Comparison of ENCODE assay signal across 8 cellular contexts in genomic region chr2:99490088-99491065, GRCh38. TPM values are rescaled to one million over a fixed set of nuclear protein-coding genes. Genes with fewer than 3 reads are reported as not detected.
A peak's percentile ranks its signal among the peaks of the same experiment; 100 is the strongest.
DNase-seq lines count a peak whose midpoint lies in the region; ATAC-seq, FAIRE-seq and TF ChIP-seq lines count a peak whose summit lies in the region.

No MANE protein-coding gene starts in this region.

- H3K9me3 ChIP-seq in HepG2 (ENCODE audit: low read length), result no peaks in the 10 kb centered on the region

- H3K27ac ChIP-seq in HepG2 (ENCODE audit: extremely low read length, insufficient read depth, low read length), result peak overlapping the region; percentile 76

- H3K9ac ChIP-seq in HepG2 (ENCODE audit: insufficient read depth, low read depth, low read length), result peak overlapping the region; percentile 92

- ATAC-seq in GM19397 (IDR thresholded peaks at IDR 0.05; ENCODE audit: unreplicated experiment) (peak; percentile 88), HG03565 (IDR thresholded peaks at IDR 0.05; ENCODE audit: unreplicated experiment) (peak; percentile 70), HepG2 (peak; percentile 86)

- BruUV-seq in HepG2 (replicated peaks; lab: Mats Ljungman, UMichigan), result TSS peak; percentile 73

- intact Hi-C loops in CD14-positive monocyte (cut with micrococcal nuclease) (loop anchor here in 1 of 2 donors (2.0 to 10.0 kb wide), 2 partner anchors 154 to 306 kb away; partner anchors contain the start of genes EIF5B, MITD1, MRPL30 and TXNDC9), HepG2 (cut with micrococcal nuclease; ENCODE audit: unreplicated experiment) (loop anchor here (1.0 to 10.0 kb wide), 3 partner anchors 153 to 348 kb away; partner anchors contain the start of genes C2orf15, EIF5B, MITD1 and MRPL30)

- TF ChIP-seq RAD21 in HepG2 (CRISPR knock-in tag; IDR thresholded peaks at IDR 0.05), result peak; percentile 94

- H3K9me3 Mint-ChIP-seq in CD14-positive monocyte, result peaks cover 0 to 3% (median 0%) of the 10 kb centered on the region in 7 donors

- H3K27ac Mint-ChIP-seq in CD14-positive monocyte, result peak overlapping the region; percentile 83 to 96 (median 94)

- peak overlapping the region; percentile 97 for H2AFZ ChIP-seq in HepG2 (ENCODE audit: low read length)

- no peaks in the 10 kb centered on the region; a peak in 3 of 5 replicates for H3K27me3 ChIP-seq in HepG2 (ENCODE audit: control insufficient read depth in 1 of 2, insufficient read depth in 2 of 2, low read length in 2 of 2)

- H3K27me3 Mint-ChIP-seq in CD14-positive monocyte (ENCODE audit: low read depth in 3 of 3), result peaks cover 0 to 7% (median 2%) of the 10 kb centered on the region in 3 donors

- peak overlapping the region; percentile 79 to 99 (median 97) for H3K4me3 ChIP-seq in HepG2 (replicated peaks in 1 of 3; ENCODE audit: insufficient read depth in 1 of 3, low read depth in 2 of 3, low read length in 3 of 3)

- peak overlapping the region; percentile 91 to 92 for H3K4me3 Mint-ChIP-seq in CD14-positive monocyte

- TF ChIP-seq CTCF in CD14-positive monocyte (IDR thresholded peaks at IDR 0.05) (peak; percentile 86), HepG2 (CRISPR knock-in tag; IDR thresholded peaks at IDR 0.05) (peak; percentile 93)

- TF ChIP-seq POLR2A in HepG2 (IDR thresholded peaks at IDR 0.05; ENCODE audit: insufficient read depth in 1 of 2, low read depth in 2 of 2, low read length in 2 of 2), result peak in 1 of 2 experiments; percentile 8; a peak in 1 of 4 replicates

- POLR2A ChIA-PET in HepG2 (lab: Yijun Ruan, JAX), result interaction anchor here (0.6 to 1.5 kb wide), 5 partner anchors 153 to 350 kb away, joined by 3 to 8 read pairs (median 4); partner anchors contain the start of genes EIF5B, LIPT1, MITD1 and MRPL30

- no peaks in the 10 kb centered on the region for H3K36me3 Mint-ChIP-seq in CD14-positive monocyte

- H3K36me3 ChIP-seq in HepG2 (replicated peaks in 1 of 2; ENCODE audit: control insufficient read depth in 1 of 2, insufficient read depth in 2 of 2, low read length in 2 of 2), result no peaks in the 10 kb centered on the region

- in situ Hi-C loops in HepG2 (cut with HindIII; ENCODE audit: extremely low pct_ligation_motif_present, low pct_unique_long_range_greater_than_20kb), result no loop called here

- H3K4me1 Mint-ChIP-seq in CD14-positive monocyte, result peaks cover 27% of the 10 kb centered on the region

- H3K4me1 ChIP-seq in HepG2 (ENCODE audit: insufficient read depth, low read length), result peaks cover 38% of the 10 kb centered on the region

- H4K20me1 ChIP-seq in HepG2 (ENCODE audit: insufficient read depth, low read length), result peaks cover 8% of the 10 kb centered on the region; the same call in 1 of the 2 replicates

- CTCF ChIA-PET in HepG2 (lab: Yijun Ruan, JAX; ENCODE audit: low intra/inter-chr PET ratio, low total read pairs), result interaction anchor here (0.8 to 0.9 kb wide), 2 partner anchors 47 to 245 kb away, joined by 3 to 4 read pairs; no protein-coding TSS in a partner anchor

- peak overlapping the region; percentile 100 for H3K4me2 ChIP-seq in HepG2 (ENCODE audit: low read depth, low read length)

- WGBS in HepG2 (ENCODE audit: low lambda C conversion rate), result 0% methylated on average over 33 of the region's 81 CpGs

- TF ChIP-seq EP300 in HepG2 (IDR thresholded peaks at IDR 0.05; ENCODE audit: low read depth in 2 of 2, low read length in 2 of 2) (peak in 1 of 2 experiments; percentile 23; a peak in 2 of 4 replicates), HepG2 (CRISPR knock-in tag; IDR thresholded peaks at IDR 0.05; ENCODE audit: borderline replicate concordance) (peak; percentile 19; the same call in 1 of the 2 replicates)

- peak; percentile 71 for FAIRE-seq in HepG2 (lab: Jason Lieb, UNC)

- DNase-seq in CD14-positive monocyte (ENCODE audit: low spot score), result peak; percentile 92
- DNase-seq in NCI-H748 (lab: John Stamatoyannopoulos, UW; ENCODE audit: unreplicated experiment), result peak; percentile 92
- peak; percentile 92 to 93 for DNase-seq in activated CD4-positive, alpha-beta T cell treated with anti-CD3 and anti-CD28 coated beads, Interleukin-2, amount 50 U/mL, for 48 hours
- DNase-seq in dermis microvascular lymphatic vessel endothelial cell (ENCODE audit: low read depth in 2 of 2), result peak; percentile 85 to 96
- peak; percentile 91 for DNase-seq in HepG2 (ENCODE audit: low spot score)
- peak; percentile 88 to 89 for DNase-seq in stimulated activated CD4-positive, alpha-beta T cell treated with anti-CD3 and anti-CD28 coated beads, Interleukin-2, amount 100 ng/mL, for 48 hours

- H3K79me2 ChIP-seq in HepG2 (ENCODE audit: insufficient read depth, low read length), result peaks cover 38% of the 10 kb centered on the region

TF ChIP-seq in HepG2, 621 proteins besides CTCF, POLR2A, EP300 and RAD21 (continues in another document):
- TF ChIP-seq ZNF317 (CRISPR knock-in tag; IDR thresholded peaks at IDR 0.05) (no peak), ZBTB49 (CRISPR knock-in tag; IDR thresholded peaks at IDR 0.05; ENCODE audit: borderline replicate concordance) (no peak), MBD4 (IDR thresholded peaks at IDR 0.05; ENCODE audit: borderline replicate concordance, low read length) (no peak), ZNF414 (CRISPR knock-in tag; IDR thresholded peaks at IDR 0.05) (no peak; the same call in 1 of the 2 replicates), SCMH1 (CRISPR knock-in tag; IDR thresholded peaks at IDR 0.05; ENCODE audit: borderline replicate concordance) (no peak), NFATC3 (CRISPR knock-in tag; IDR thresholded peaks at IDR 0.05) (no peak; the same call in 1 of the 2 replicates), ZNF431 (CRISPR knock-in tag; IDR thresholded peaks at IDR 0.05; ENCODE audit: borderline replicate concordance, low read depth) (peak; percentile 67; the same call in 1 of the 2 replicates), ZNF577 (CRISPR knock-in tag; IDR thresholded peaks at IDR 0.05; ENCODE audit: borderline replicate concordance, low read depth) (no peak), ETV6 (CRISPR knock-in tag; conservative IDR thresholded peaks at IDR 0.05) (no peak)

RNA-seq across cellular contexts. Expression of gene REV1, which starts 0.6 kb away (rescaled TPM):
- polyA plus RNA-seq in CD14-positive monocyte, result 1 to 10 TPM; 6.5 to 9.5 TPM
- total RNA-seq in dermis microvascular lymphatic vessel endothelial cell, result 25.0 and 31.1 TPM in 2 replicates
- 38.5 and 49.1 TPM in 2 replicates for total RNA-seq in HepG2 (2016; rRNA removed; fragmentation: Illumina TruSeq; extraction: Trizol)
- total RNA-seq in HepG2 (2016; cell fraction: cytosol; rRNA removed; fragmentation: Illumina TruSeq; extraction: Trizol; ENCODE audit: low read depth), result 35.6 and 38.1 TPM in 2 replicates
- 34.9 and 46.6 TPM in 2 replicates for total RNA-seq in HepG2 (2016; cell fraction: insoluble cytoplasmic fraction; rRNA removed; fragmentation: Illumina TruSeq; extraction: Trizol)
- total RNA-seq in HepG2 (2016; cell fraction: membrane; rRNA removed; fragmentation: Illumina TruSeq; extraction: Trizol), result 30.1 and 35.1 TPM in 2 replicates
- total RNA-seq in HepG2 (2016; cell fraction: nucleus; rRNA removed; fragmentation: Illumina TruSeq; extraction: Trizol), result 98.0 and 100 TPM in 2 replicates
- polyA plus RNA-seq in HepG2 (2011; rRNA removed), result 62.9 and 71.8 TPM in 2 replicates
- 13.1 and 19.3 TPM in 2 replicates for polyA plus RNA-seq in HepG2 (2011; cell fraction: cytosol; rRNA removed)
- 111 and 115 TPM in 2 replicates for polyA plus RNA-seq in HepG2 (2011; cell fraction: nucleus; rRNA removed)
- 37.1 and 46.7 TPM in 2 replicates for polyA plus RNA-seq in HepG2 (2012)
- 2.3 and 2.8 TPM in 2 replicates for polyA plus RNA-seq in HepG2 (2016; cell fraction: cytosol; fragmentation: Illumina TruSeq; extraction: Trizol; ENCODE audit: low read depth)
- 20.9 and 25.4 TPM in 2 replicates for polyA plus RNA-seq in HepG2 (2016; cell fraction: insoluble cytoplasmic fraction; fragmentation: Illumina TruSeq; extraction: Trizol; ENCODE audit: low read depth)
- 5.5 and 7.5 TPM in 2 replicates for polyA plus RNA-seq in HepG2 (2016; cell fraction: membrane; fragmentation: Illumina TruSeq; extraction: Trizol; ENCODE audit: low read depth)
- 112 and 115 TPM in 2 replicates for polyA plus RNA-seq in HepG2 (2016; cell fraction: nucleus; fragmentation: Illumina TruSeq; extraction: Trizol; ENCODE audit: insufficient read depth, low read depth)
- 48.6 and 51.6 TPM in 2 replicates for polyA minus RNA-seq in HepG2 (2011; rRNA and poly(A)+ RNA removed; ENCODE audit: low replicate concordance)
- polyA minus RNA-seq in HepG2 (2011; cell fraction: cytosol; rRNA and poly(A)+ RNA removed), result 23.2 and 29.9 TPM in 2 replicates
- 236 and 239 TPM in 2 replicates for polyA minus RNA-seq in HepG2 (2011; cell fraction: nucleus; rRNA and poly(A)+ RNA removed)

Comparison
In these comparisons a context has a peak if more than half of its experiments do, and no peak if none do; other contexts are left out.
1. Peak in every context shown above with its lines: DNase-seq, ATAC-seq, H3K4me3 ChIP-seq and H3K27ac ChIP-seq.